In genomic region chr1:161164901-161165620, GRCh38 we compare ENCODE assay signal across 9 cellular contexts. TPM values are rescaled to one million over a fixed set of nuclear protein-coding genes. Genes with fewer than 3 reads are reported as not detected.
DNase-seq lines count a peak whose midpoint lies in the region; ATAC-seq, FAIRE-seq and TF ChIP-seq lines count a peak whose summit lies in the region.
"Had no signal": no experiment of that assay in that cellular context is flagged by ENCODE, and none has a peak within 500 bp of the region (broad histone marks: within the 10 kb centered on the region; RNA-seq: fewer than 3 reads in every experiment).

No MANE protein-coding gene starts in this region.

- H3K36me3 ChIP-seq in BE2C (no peaks in the 10 kb centered on the region; the same call in none of the 2 replicates), MG63 (peaks cover 42% of the 10 kb centered on the region), duodenal mucosa (ENCODE audit: control insufficient read depth in 1 of 2, insufficient read depth in 2 of 2, low read length in 2 of 2) (peaks cover 5 to 50% of the 10 kb centered on the region in 2 donors)

- H3K4me3 ChIP-seq in BE2C (ENCODE audit: low read depth, low read length) (peak overlapping the region; percentile 84), MG63 (peak overlapping the region; percentile 74), duodenal mucosa (ENCODE audit: low read depth in 1 of 2, low read length in 2 of 2) (peak overlapping the region in 1 of 2 donors; percentile 97)

- H3K36me3 Mint-ChIP-seq in nephron (ENCODE audit: low read depth), result peaks cover 41% of the 10 kb centered on the region

- H3K9ac ChIP-seq in duodenal mucosa (ENCODE audit: low read depth in 1 of 2, low read length in 2 of 2), result peak overlapping the region; percentile 83 to 89

- no peaks in the 10 kb centered on the region for H3K27me3 ChIP-seq in BE2C
- no peaks in the 10 kb centered on the region for H3K27me3 ChIP-seq in MG63
- no peaks in the 10 kb centered on the region for H3K27me3 ChIP-seq in duodenal mucosa (ENCODE audit: control insufficient read depth in 1 of 2, insufficient read depth in 2 of 2, low read length in 2 of 2)

- no peaks in the 10 kb centered on the region for H3K4me1 ChIP-seq in BE2C
- peaks cover 20 to 40% of the 10 kb centered on the region in 2 donors for H3K4me1 ChIP-seq in duodenal mucosa (ENCODE audit: control insufficient read depth in 1 of 2, insufficient read depth in 2 of 2, low read length in 2 of 2)

- DNase-seq in BE2C (no peak), MG63 (no peak), D721Med (ENCODE audit: insufficient read length, low spot score) (no peak)
- DNase-seq: islet precursor cell had no signal

- no peaks in the 10 kb centered on the region for H3K27me3 Mint-ChIP-seq in nephron (ENCODE audit: low read depth)

- peaks cover 47% of the 10 kb centered on the region for H3K4me1 Mint-ChIP-seq in nephron

- peak overlapping the region; percentile 64 to 88 (median 83) for H3K4me3 Mint-ChIP-seq in nephron

- no peak for FAIRE-seq in D721Med (lab: Jason Lieb, UNC)

- H3K27ac Mint-ChIP-seq in nephron, result peak overlapping the region; percentile 40 to 93 (median 88)

- H3K9me3 Mint-ChIP-seq in nephron, result no peaks in the 10 kb centered on the region

- H3K9me3 ChIP-seq in BE2C (no peaks in the 10 kb centered on the region), MG63 (no peaks in the 10 kb centered on the region), duodenal mucosa (ENCODE audit: control insufficient read depth in 1 of 2, low read length in 2 of 2) (no peaks in the 10 kb centered on the region)

- no peak for ATAC-seq in GM21619 (IDR thresholded peaks at IDR 0.05; ENCODE audit: unreplicated experiment)
- no peak for ATAC-seq in GM18867 (IDR thresholded peaks at IDR 0.05; ENCODE audit: unreplicated experiment)
- no peak for ATAC-seq in esophagus mucosa

- H3K27ac ChIP-seq in duodenal mucosa (ENCODE audit: low read depth, low read length), result peak overlapping the region; percentile 95

- TF ChIP-seq CTCF in BE2C (IDR thresholded peaks at IDR 0.05; ENCODE audit: low read depth, low read length) (no peak), nephron (IDR thresholded peaks at IDR 0.05; ENCODE audit: unreplicated experiment in 3 of 3) (no peak), D721Med (IDR thresholded peaks at IDR 0.05; ENCODE audit: insufficient read depth, missing control alignments) (no peak)

RNA-seq across cellular contexts. Expression of gene PPOX, which starts 1.2 kb away (rescaled TPM):
- 42.7 TPM for polyA plus RNA-seq in BE2C (2012; ENCODE audit: insufficient read depth, insufficient read length, low read depth)
- total RNA-seq in MG63 (2014; rRNA removed; shearing (Covaris generic); ENCODE audit: low replicate concordance), result 7.9 and 40.3 TPM in 2 replicates
- total RNA-seq in esophagus mucosa, result 10.4 TPM

RNA-seq across cellular contexts. Expression of gene USP21, which starts 5.8 kb away (rescaled TPM):
- polyA plus RNA-seq in BE2C (2012; ENCODE audit: insufficient read depth, insufficient read length, low read depth), result 52.6 TPM
- 3.5 and 4.2 TPM in 2 replicates for total RNA-seq in MG63 (2014; rRNA removed; shearing (Covaris generic); ENCODE audit: low replicate concordance)
- 15.6 TPM for total RNA-seq in esophagus mucosa

RNA-seq across cellular contexts. Expression of gene UFC1, which starts 11.3 kb away (rescaled TPM):
- 135 TPM for polyA plus RNA-seq in BE2C (2012; ENCODE audit: insufficient read depth, insufficient read length, low read depth)
- total RNA-seq in MG63 (2014; rRNA removed; shearing (Covaris generic); ENCODE audit: low replicate concordance), result 118 and 178 TPM in 2 replicates
- total RNA-seq in esophagus mucosa, result 76.7 TPM

RNA-seq across cellular contexts. Expression of gene B4GALT3, which starts 12.2 kb away (rescaled TPM):
- polyA plus RNA-seq in BE2C (2012; ENCODE audit: insufficient read depth, insufficient read length, low read depth), result 109 TPM
- total RNA-seq in MG63 (2014; rRNA removed; shearing (Covaris generic); ENCODE audit: low replicate concordance), result 20.5 and 25.7 TPM in 2 replicates
- 17.7 TPM for total RNA-seq in esophagus mucosa

RNA-seq across cellular contexts. Expression of gene DEDD, which starts 32.6 kb away (rescaled TPM):
- 129 TPM for polyA plus RNA-seq in BE2C (2012; ENCODE audit: insufficient read depth, insufficient read length, low read depth)
- 33.2 and 39.8 TPM in 2 replicates for total RNA-seq in MG63 (2014; rRNA removed; shearing (Covaris generic); ENCODE audit: low replicate concordance)
- 24.9 TPM for total RNA-seq in esophagus mucosa
